Comparison of ENCODE assay signal across 8 cellular contexts in genomic region chr4:23355263-23355662, GRCh38.
"Had no signal": no experiment of that assay in that cellular context is flagged by ENCODE, and none has a peak within 500 bp of the region (broad histone marks: within the 10 kb centered on the region; RNA-seq: fewer than 3 reads in every experiment).

No MANE protein-coding gene starts in this region.

- H3K9me3 ChIP-seq: HAP-1 had no signal

- H3K4me3 ChIP-seq: GM23338, HAP-1 had no signal

- H3K4me2 ChIP-seq: GM23338 had no signal

- ATAC-seq: GM23338, HCT116, HepG2 had no signal

- H3K36me3 ChIP-seq: HAP-1 had no signal

- H3K27ac ChIP-seq: HL-60 had no signal

- DNase-seq: H7, HFFc6, KG1 had no signal

- H3K4me1 ChIP-seq: HAP-1 had no signal

- H2AFZ ChIP-seq: GM23338 had no signal
